1 cellular context compared by ENCODE assay signal in the genomic region with DNA sequence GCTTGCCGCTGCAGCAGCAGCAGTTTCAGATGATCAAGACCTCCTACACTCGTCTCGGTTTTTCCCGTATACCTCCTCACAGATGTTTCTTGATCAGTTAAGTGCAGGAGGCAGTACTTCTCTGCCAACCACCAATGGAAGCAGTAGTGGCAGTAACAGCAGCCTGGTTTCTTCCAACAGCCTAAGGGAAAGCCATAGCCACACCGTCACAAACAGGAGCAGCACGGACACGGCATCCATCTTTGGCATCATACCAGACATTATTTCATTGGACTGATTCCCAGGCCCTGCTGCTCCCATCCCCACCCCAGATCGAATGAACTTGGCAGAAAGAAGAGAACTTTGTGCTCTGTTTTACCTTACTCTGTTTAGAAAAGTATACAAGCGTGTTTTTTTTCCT.
TF ChIP-seq lines count a peak whose summit lies in the region.

No MANE protein-coding gene starts in this region.

TF ChIP-seq in WTC11, 78 proteins besides CTCF, POLR2A, EP300 and RAD21 (continued from another document):
- TF ChIP-seq, protein P1, sequence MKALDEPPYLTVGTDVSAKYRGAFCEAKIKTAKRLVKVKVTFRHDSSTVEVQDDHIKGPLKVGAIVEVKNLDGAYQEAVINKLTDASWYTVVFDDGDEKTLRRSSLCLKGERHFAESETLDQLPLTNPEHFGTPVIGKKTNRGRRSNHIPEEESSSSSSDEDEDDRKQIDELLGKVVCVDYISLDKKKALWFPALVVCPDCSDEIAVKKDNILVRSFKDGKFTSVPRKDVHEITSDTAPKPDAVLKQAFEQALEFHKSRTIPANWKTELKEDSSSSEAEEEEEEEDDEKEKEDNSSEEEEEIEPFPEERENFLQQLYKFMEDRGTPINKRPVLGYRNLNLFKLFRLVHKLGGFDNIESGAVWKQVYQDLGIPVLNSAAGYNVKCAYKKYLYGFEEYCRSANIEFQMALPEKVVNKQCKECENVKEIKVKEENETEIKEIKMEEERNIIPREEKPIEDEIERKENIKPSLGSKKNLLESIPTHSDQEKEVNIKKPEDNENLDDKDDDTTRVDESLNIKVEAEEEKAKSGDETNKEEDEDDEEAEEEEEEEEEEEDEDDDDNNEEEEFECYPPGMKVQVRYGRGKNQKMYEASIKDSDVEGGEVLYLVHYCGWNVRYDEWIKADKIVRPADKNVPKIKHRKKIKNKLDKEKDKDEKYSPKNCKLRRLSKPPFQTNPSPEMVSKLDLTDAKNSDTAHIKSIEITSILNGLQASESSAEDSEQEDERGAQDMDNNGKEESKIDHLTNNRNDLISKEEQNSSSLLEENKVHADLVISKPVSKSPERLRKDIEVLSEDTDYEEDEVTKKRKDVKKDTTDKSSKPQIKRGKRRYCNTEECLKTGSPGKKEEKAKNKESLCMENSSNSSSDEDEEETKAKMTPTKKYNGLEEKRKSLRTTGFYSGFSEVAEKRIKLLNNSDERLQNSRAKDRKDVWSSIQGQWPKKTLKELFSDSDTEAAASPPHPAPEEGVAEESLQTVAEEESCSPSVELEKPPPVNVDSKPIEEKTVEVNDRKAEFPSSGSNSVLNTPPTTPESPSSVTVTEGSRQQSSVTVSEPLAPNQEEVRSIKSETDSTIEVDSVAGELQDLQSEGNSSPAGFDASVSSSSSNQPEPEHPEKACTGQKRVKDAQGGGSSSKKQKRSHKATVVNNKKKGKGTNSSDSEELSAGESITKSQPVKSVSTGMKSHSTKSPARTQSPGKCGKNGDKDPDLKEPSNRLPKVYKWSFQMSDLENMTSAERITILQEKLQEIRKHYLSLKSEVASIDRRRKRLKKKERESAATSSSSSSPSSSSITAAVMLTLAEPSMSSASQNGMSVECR (CRISPR knock-in tag; IDR thresholded peaks at IDR 0.05; ENCODE audit: borderline replicate concordance): no peak
